ENCODE assay signal across 8 cellular contexts in the genomic region with DNA sequence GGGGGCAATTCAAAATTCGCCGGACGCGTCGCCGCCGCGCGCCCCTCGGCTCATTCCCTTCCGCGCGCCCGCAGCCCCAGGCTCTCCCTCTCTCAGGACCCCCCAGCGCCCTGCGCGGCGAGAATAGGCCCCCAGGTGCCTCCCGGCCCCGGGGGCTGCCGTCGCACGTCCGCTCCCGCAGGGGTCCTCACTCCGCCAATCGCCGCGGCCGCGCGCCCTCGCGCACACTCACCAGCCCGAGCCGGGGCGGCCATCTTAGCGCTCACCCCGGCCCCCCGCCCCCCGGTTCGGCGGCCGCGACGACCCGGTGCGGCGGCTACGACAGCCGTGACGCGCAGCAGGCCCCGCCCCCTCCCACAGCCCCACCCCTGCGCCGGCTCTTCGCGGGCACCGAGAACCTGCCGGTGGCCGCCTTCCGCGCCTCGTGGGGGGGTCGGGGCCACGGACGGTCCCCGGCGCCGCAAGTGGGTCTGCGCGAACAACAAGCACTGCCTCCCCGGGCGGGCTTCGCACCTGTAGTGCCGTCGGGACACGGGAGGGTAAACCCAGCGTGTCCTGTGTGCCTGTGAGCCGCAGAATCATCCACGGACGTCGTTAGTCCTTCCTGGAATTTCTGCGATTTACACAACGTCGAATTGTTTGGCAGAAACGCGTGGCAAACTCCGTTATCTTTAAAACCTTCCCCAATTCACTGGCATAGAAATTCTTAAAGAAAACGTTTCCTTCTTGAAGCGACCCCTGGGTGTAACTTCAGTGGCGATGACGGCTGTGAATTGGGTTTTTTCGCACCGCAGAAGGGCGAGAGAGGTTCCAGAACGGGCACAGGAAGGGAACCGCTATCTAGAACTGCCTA.
DNase-seq lines count a peak whose midpoint lies in the region; ATAC-seq lines count a peak whose summit lies in the region.

No MANE protein-coding gene starts in this region.

- peaks cover 37% of the 10 kb centered on the region for H3K4me1 ChIP-seq in HUES48 (ENCODE audit: control insufficient read depth, insufficient read depth, low read length)
- H3K4me1 ChIP-seq in duodenal mucosa (ENCODE audit: control insufficient read depth in 1 of 2, insufficient read depth in 2 of 2, low read length in 2 of 2) = no peaks in the 10 kb centered on the region

- DNase-seq in AG08395 (ENCODE audit: low spot score) = peak; percentile 18
- peak; percentile 40 to 49 for DNase-seq in activated CD4-positive, alpha-beta T cell treated with anti-CD3 and anti-CD28 coated beads, Interleukin-2, amount 50 U/mL, for 24 hours (ENCODE audit: low read depth in 1 of 2, low spot score in 1 of 2)
- DNase-seq in medulla oblongata (ENCODE audit: extremely low spot score) = peak; percentile 25
- DNase-seq in stimulated activated CD4-positive, alpha-beta T cell treated with anti-CD3 and anti-CD28 coated beads, TNF-alpha, amount 100 ng/mL, for 24 hours (ENCODE audit: low read depth in 3 of 3) = peak; percentile 42 to 64 (median 45)
- no peak for DNase-seq in RPMI8226

- peak overlapping the region; percentile 74 for H3K4me3 ChIP-seq in HUES48 (ENCODE audit: low read depth, low read length)
- peak overlapping the region; percentile 65 to 70 for H3K4me3 ChIP-seq in duodenal mucosa (ENCODE audit: low read depth in 1 of 2, low read length in 2 of 2)

- no peaks in the 10 kb centered on the region for H3K9me3 ChIP-seq in HUES48 (ENCODE audit: control insufficient read depth, insufficient read depth, low read length)
- H3K9me3 ChIP-seq in duodenal mucosa (ENCODE audit: control insufficient read depth in 1 of 2, low read length in 2 of 2) = peaks cover 5% of the 10 kb centered on the region in 2 donors

- peak overlapping the region; percentile 98 for H3K27ac ChIP-seq in HUES48 (ENCODE audit: low read depth, low read length)
- H3K27ac ChIP-seq in duodenal mucosa (ENCODE audit: low read depth, low read length) = no peak overlapping the region

- H3K9ac ChIP-seq in HUES48 (ENCODE audit: low read depth, low read length) = peak overlapping the region; percentile 85
- H3K9ac ChIP-seq in duodenal mucosa (ENCODE audit: low read depth in 1 of 2, low read length in 2 of 2) = peak overlapping the region in 1 of 2 donors; percentile 54

- H3K36me3 ChIP-seq in HUES48 (ENCODE audit: control insufficient read depth, insufficient read depth, low read length) (peaks cover 7% of the 10 kb centered on the region; the same call in 1 of the 2 replicates), duodenal mucosa (ENCODE audit: control insufficient read depth in 1 of 2, insufficient read depth in 2 of 2, low read length in 2 of 2) (no peaks in the 10 kb centered on the region)

- H3K27me3 ChIP-seq in HUES48 (ENCODE audit: control insufficient read depth, insufficient read depth, low read length) (no peaks in the 10 kb centered on the region), duodenal mucosa (ENCODE audit: control insufficient read depth in 1 of 2, insufficient read depth in 2 of 2, low read length in 2 of 2) (peaks cover 9 to 35% of the 10 kb centered on the region in 2 donors)

- no peak for ATAC-seq in HG03135 (IDR thresholded peaks at IDR 0.05; ENCODE audit: unreplicated experiment)
